ENCODE assay signal across 12 cellular contexts in the genomic region with DNA sequence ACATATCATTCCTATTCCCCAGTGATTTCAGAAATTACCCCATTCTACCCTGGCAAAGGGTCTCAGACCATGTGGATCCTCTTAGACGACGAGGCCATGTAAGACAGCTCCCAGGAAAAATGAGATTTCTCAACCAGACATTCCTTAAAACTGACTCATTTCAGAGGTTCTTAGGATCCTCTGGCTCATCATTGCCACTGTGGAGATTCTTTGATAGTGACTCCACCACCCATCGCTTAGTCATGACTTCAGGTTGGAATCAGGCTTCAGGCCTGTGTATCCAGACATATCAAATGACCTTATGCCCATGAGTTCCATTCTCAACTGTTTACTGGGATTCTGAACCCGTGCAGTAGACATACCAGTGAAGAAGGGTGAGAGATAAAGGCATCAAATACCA.
DNase-seq lines count a peak whose midpoint lies in the region; ATAC-seq lines count a peak whose summit lies in the region.
"Had no signal": no experiment of that assay in that cellular context is flagged by ENCODE, and none has a peak within 500 bp of the region (broad histone marks: within the 10 kb centered on the region; RNA-seq: fewer than 3 reads in every experiment).

No MANE protein-coding gene starts in this region.

- H3K27me3 ChIP-seq in SJSA1 (replicated peaks): no peaks in the 10 kb centered on the region

- H3K9me3 ChIP-seq in SJSA1 (replicated peaks): no peaks in the 10 kb centered on the region

- peaks cover 16% of the 10 kb centered on the region for H3K4me1 ChIP-seq in SJSA1 (replicated peaks)

- no peak for ATAC-seq in HG02884 (IDR thresholded peaks at IDR 0.05; ENCODE audit: unreplicated experiment)

- no peaks in the 10 kb centered on the region for H3K36me3 ChIP-seq in SJSA1

- H3K4me3 ChIP-seq in SJSA1: no peak overlapping the region

- H3K27ac ChIP-seq in SJSA1: peak overlapping the region; percentile 94

- DNase-seq in ELR (ENCODE audit: low read depth): peak; percentile 100
- peak; percentile 86 to 89 for DNase-seq in SJSA1 (ENCODE audit: low read depth in 1 of 2, low spot score in 2 of 2)
- peak; percentile 98 for DNase-seq in fibroblast of peridontal ligament (ENCODE audit: extremely low read depth)
- DNase-seq in renal cortical epithelial cell (ENCODE audit: low read depth): peak; percentile 99
- DNase-seq in HuH-7.5 (ENCODE audit: low spot score): no peak
- no peak for DNase-seq in NCI-H524 (lab: John Stamatoyannopoulos, UW)
- no peak for DNase-seq in activated T-cell treated with anti-CD3 and anti-CD28 coated beads, Interleukin-2, amount 50 U/mL, for 48 hours
- DNase-seq: immature natural killer cell, NCI-H345, occipital lobe, T-helper 1 cell had no signal

Comparison
In these comparisons a context has a peak if more than half of its experiments do, and no peak if none do; other contexts are left out.
1. DNase-seq: peak in ELR (single experiment), SJSA1 (2 of 2), fibroblast of peridontal ligament (single experiment) and renal cortical epithelial cell (single experiment); none in HuH-7.5 (single experiment), NCI-H524 (0 of 2) and activated T-cell treated with anti-CD3 and anti-CD28 coated beads, Interleukin-2, amount 50 U/mL, for 48 hours (0 of 2).